18 cellular contexts compared by ENCODE assay signal in the genomic region with DNA sequence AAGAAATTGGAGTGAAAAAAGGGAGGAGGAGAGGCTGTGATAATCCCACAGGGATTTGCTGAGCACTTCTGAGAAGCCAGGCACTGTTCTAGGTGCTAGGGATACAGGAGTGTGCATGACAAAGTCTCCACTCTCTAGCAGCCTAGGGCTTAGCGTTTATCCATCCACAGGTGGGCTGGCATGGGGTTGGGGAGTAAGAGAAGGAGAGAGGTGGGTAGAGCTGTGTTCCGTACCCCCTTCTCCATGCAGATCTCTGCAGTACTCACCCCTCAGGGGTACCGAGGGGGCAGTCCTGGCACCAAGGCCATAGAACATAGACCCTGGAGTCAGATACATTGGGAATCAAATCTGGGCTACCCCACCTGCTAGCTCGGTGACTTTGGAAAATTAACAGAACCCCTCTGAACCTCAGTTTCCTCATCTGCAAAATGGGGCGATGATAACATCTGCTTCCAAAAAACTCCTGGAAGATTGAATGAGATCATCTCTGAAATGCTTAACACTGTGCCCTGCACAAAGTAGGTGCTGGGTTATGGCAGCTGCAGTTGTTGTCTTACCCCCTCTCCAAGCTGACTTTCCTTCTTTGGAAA. TPM values are rescaled to one million over a fixed set of nuclear protein-coding genes. Genes with fewer than 3 reads are reported as not detected.
A peak's percentile ranks its signal among the peaks of the same experiment; 100 is the strongest.
DNase-seq lines count a peak whose midpoint lies in the region; ATAC-seq and TF ChIP-seq lines count a peak whose summit lies in the region.
"Had no signal": no experiment of that assay in that cellular context is flagged by ENCODE, and none has a peak within 500 bp of the region (broad histone marks: within the 10 kb centered on the region; RNA-seq: fewer than 3 reads in every experiment).

No MANE protein-coding gene starts in this region.

- H3K27me3 ChIP-seq in upper lobe of right lung = no peaks in the 10 kb centered on the region
- H3K27me3 ChIP-seq: foreskin keratinocyte, thyroid gland had no signal

- H3K9me3 Mint-ChIP-seq in activated naive CD4-positive, alpha-beta T cell treated with anti-CD3 and anti-CD28 coated beads, Interleukin-2, amount 50 U/mL, for 24 hours = no peaks in the 10 kb centered on the region
- H3K9me3 Mint-ChIP-seq in activated CD4-positive, alpha-beta memory T cell treated with anti-CD3 and anti-CD28 coated beads, Interleukin-2, amount 10 ng/mL, durations not matched to agents 7 days and 5 days = no peaks in the 10 kb centered on the region
- H3K9me3 Mint-ChIP-seq in immature natural killer cell = no peaks in the 10 kb centered on the region
- H3K9me3 Mint-ChIP-seq: activated B cell treated with CpG ODN at 0.5 μM for 24 hours had no signal

- H3K27me3 Mint-ChIP-seq in activated naive CD4-positive, alpha-beta T cell treated with anti-CD3 and anti-CD28 coated beads, Interleukin-2, amount 50 U/mL, for 24 hours = no peaks in the 10 kb centered on the region
- H3K27me3 Mint-ChIP-seq in activated CD4-positive, alpha-beta memory T cell treated with anti-CD3 and anti-CD28 coated beads, Interleukin-2, amount 10 ng/mL, durations not matched to agents 7 days and 5 days = no peaks in the 10 kb centered on the region
- H3K27me3 Mint-ChIP-seq in immature natural killer cell (ENCODE audit: low read depth in 3 of 3) = peaks cover 68 to 83% (median 81%) of the 10 kb centered on the region in 3 donors
- H3K27me3 Mint-ChIP-seq: activated B cell treated with CpG ODN at 0.5 μM for 24 hours had no signal

- intact Hi-C loops in upper lobe of right lung (cut with DNase I) = no loop called here

- no peak for TF ChIP-seq CTCF in upper lobe of right lung (IDR thresholded peaks at IDR 0.05)

- H3K9me3 ChIP-seq in upper lobe of right lung = no peaks in the 10 kb centered on the region
- H3K9me3 ChIP-seq: thyroid gland had no signal

- peaks cover 100% of the 10 kb centered on the region for H3K36me3 ChIP-seq in upper lobe of right lung

- POLR2A ChIA-PET in activated CD4-positive, alpha-beta memory T cell treated with anti-CD3 and anti-CD28 coated beads, Interleukin-2, amount 10 ng/mL, durations not matched to agents 7 days and 5 days (lab: Charles Lee) = interaction anchor here (0.7 to 5.1 kb wide), 4 partner anchors 10 to 456 kb away, joined by 3 to 29 read pairs (median 4); no protein-coding TSS in a partner anchor

- no peak for ATAC-seq in upper lobe of right lung
- no peak for ATAC-seq in GM21723 (IDR thresholded peaks at IDR 0.05; ENCODE audit: unreplicated experiment)
- ATAC-seq: foreskin keratinocyte had no signal

- H3K27ac Mint-ChIP-seq in activated naive CD4-positive, alpha-beta T cell treated with anti-CD3 and anti-CD28 coated beads, Interleukin-2, amount 50 U/mL, for 24 hours = no peak overlapping the region
- H3K27ac Mint-ChIP-seq in activated CD4-positive, alpha-beta memory T cell treated with anti-CD3 and anti-CD28 coated beads, Interleukin-2, amount 10 ng/mL, durations not matched to agents 7 days and 5 days = peak overlapping the region; percentile 97
- peak overlapping the region; percentile 99 to 100 (median 100) for H3K27ac Mint-ChIP-seq in immature natural killer cell
- H3K27ac Mint-ChIP-seq: activated B cell treated with CpG ODN at 0.5 μM for 24 hours had no signal

- no peak for DNase-seq in activated naive CD4-positive, alpha-beta T cell treated with Interleukin-2 at 50 U/mL for 16 hours
- no peak for DNase-seq in activated CD4-positive, alpha-beta memory T cell treated with anti-CD3 and anti-CD28 coated beads, Interleukin-2, amount 10 ng/mL, durations not matched to agents 7 days and 5 days
- DNase-seq in immature natural killer cell = peak in 1 of 3 donors; percentile 6
- DNase-seq in upper lobe of right lung = no peak
- DNase-seq in dedifferentiated amniotic fluid mesenchymal stem cell (ENCODE audit: extremely low spot score) = no peak
- DNase-seq in kidney tubule cell (ENCODE audit: low spot score) = no peak
- DNase-seq: activated B cell treated with CpG ODN at 0.5 μM for 24 hours, AML-193, DMS79 treated with DMSO at 0.1 percent for 48 hours, foreskin keratinocyte, GM23248, NCI-H2029 treated with DMSO at 0.1 percent for 48 hours, NCI-H526 treated with DMSO at 0.1 percent for 48 hours, PC-9, SW 1271, thyroid gland had no signal

- peaks cover 20% of the 10 kb centered on the region for H3K36me3 Mint-ChIP-seq in activated naive CD4-positive, alpha-beta T cell treated with anti-CD3 and anti-CD28 coated beads, Interleukin-2, amount 50 U/mL, for 24 hours
- H3K36me3 Mint-ChIP-seq in activated CD4-positive, alpha-beta memory T cell treated with anti-CD3 and anti-CD28 coated beads, Interleukin-2, amount 10 ng/mL, durations not matched to agents 7 days and 5 days (ENCODE audit: low read depth) = peaks cover 92% of the 10 kb centered on the region
- H3K36me3 Mint-ChIP-seq in immature natural killer cell = peaks cover 28 to 67% (median 38%) of the 10 kb centered on the region in 3 donors

- H3K4me3 ChIP-seq in upper lobe of right lung = no peak overlapping the region
- H3K4me3 ChIP-seq: GM23248, PC-9, thyroid gland had no signal

- H3K4me1 Mint-ChIP-seq in activated naive CD4-positive, alpha-beta T cell treated with anti-CD3 and anti-CD28 coated beads, Interleukin-2, amount 50 U/mL, for 24 hours = peaks cover 59% of the 10 kb centered on the region
- H3K4me1 Mint-ChIP-seq in activated CD4-positive, alpha-beta memory T cell treated with anti-CD3 and anti-CD28 coated beads, Interleukin-2, amount 10 ng/mL, durations not matched to agents 7 days and 5 days = peaks cover 75% of the 10 kb centered on the region
- H3K4me1 Mint-ChIP-seq in immature natural killer cell = peaks cover 93 to 100% of the 10 kb centered on the region in 2 donors

- CTCF ChIA-PET in activated CD4-positive, alpha-beta memory T cell treated with anti-CD3 and anti-CD28 coated beads, Interleukin-2, amount 10 ng/mL, durations not matched to agents 7 days and 5 days (lab: Charles Lee) = interaction anchor here (2.8 kb wide), 1 partner anchor 707 kb away, joined by 8 read pairs; no protein-coding TSS in a partner anchor

- peaks cover 51% of the 10 kb centered on the region for H3K4me1 ChIP-seq in upper lobe of right lung

- peak overlapping the region; percentile 63 for H3K4me3 Mint-ChIP-seq in activated naive CD4-positive, alpha-beta T cell treated with anti-CD3 and anti-CD28 coated beads, Interleukin-2, amount 50 U/mL, for 24 hours
- H3K4me3 Mint-ChIP-seq in activated CD4-positive, alpha-beta memory T cell treated with anti-CD3 and anti-CD28 coated beads, Interleukin-2, amount 10 ng/mL, durations not matched to agents 7 days and 5 days = no peak overlapping the region
- peak overlapping the region; percentile 86 to 93 (median 89) for H3K4me3 Mint-ChIP-seq in immature natural killer cell

- peak overlapping the region; percentile 40 for H3K27ac ChIP-seq in upper lobe of right lung
- H3K27ac ChIP-seq: foreskin keratinocyte, GM23248, PC-9, thyroid gland had no signal

RNA-seq across cellular contexts. Expression of a gene that starts 18.6 kb away (rescaled TPM):
- 100 to 1,000 TPM in 1 of 2 experiments, 10 to 100 TPM in 1; 96.4 to 100 TPM for total RNA-seq in activated CD4-positive, alpha-beta memory T cell treated with anti-CD3 and anti-CD28 coated beads, Interleukin-2, amount 10 ng/mL, durations not matched to agents 7 days and 5 days
- polyA plus RNA-seq in immature natural killer cell = 10 to 100 TPM; 27.2 to 54.3 (median 28.7) TPM
- total RNA-seq in upper lobe of right lung = 123 TPM
